Comparison of ENCODE assay signal across 20 cellular contexts in the genomic region with DNA sequence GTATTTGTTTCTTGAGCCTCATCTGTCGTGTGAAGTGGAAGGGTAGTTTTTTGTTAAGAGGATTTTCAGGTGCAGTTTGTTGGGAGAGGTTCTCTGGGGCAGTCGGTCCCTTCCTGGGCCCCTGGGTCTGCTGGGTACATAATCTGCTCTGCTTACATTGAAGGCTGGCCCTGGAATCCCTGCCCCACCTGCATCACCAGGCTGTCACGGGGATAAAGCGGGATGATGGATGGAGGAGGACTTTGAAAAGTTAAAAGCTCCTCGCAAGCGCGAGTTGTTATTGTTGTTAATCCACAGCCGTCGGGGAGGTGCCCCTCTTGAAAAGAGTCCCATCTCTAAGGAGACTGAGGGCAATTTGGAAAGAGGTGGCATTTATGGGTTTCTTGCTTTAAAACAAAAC.
DNase-seq lines count a peak whose midpoint lies in the region; ATAC-seq and TF ChIP-seq lines count a peak whose summit lies in the region.
"Had no signal": no experiment of that assay in that cellular context is flagged by ENCODE, and none has a peak within 500 bp of the region (broad histone marks: within the 10 kb centered on the region; RNA-seq: fewer than 3 reads in every experiment).

No MANE protein-coding gene starts in this region.

- H3K27me3 ChIP-seq in ascending aorta = no peaks in the 10 kb centered on the region
- no peaks in the 10 kb centered on the region for H3K27me3 ChIP-seq in aorta (ENCODE audit: control insufficient read depth in 1 of 2, insufficient read depth in 2 of 2, low read length in 1 of 2)
- no peaks in the 10 kb centered on the region for H3K27me3 ChIP-seq in naive thymus-derived CD4-positive, alpha-beta T cell (ENCODE audit: control insufficient read depth in 2 of 2, insufficient read depth in 2 of 2, low read length in 2 of 2)

- H3K36me3 Mint-ChIP-seq in nephron progenitor cell (ENCODE audit: low read depth) = peaks cover under 1% of the 10 kb centered on the region
- H3K36me3 Mint-ChIP-seq in naive thymus-derived CD4-positive, alpha-beta T cell = no peaks in the 10 kb centered on the region
- H3K36me3 Mint-ChIP-seq: CD14-positive monocyte had no signal

- H3K27ac ChIP-seq in ascending aorta (peak overlapping the region; percentile 78 to 82), aorta (ENCODE audit: low read depth in 1 of 2, low read length in 2 of 2) (peak overlapping the region; percentile 54 to 86)
- H3K27ac ChIP-seq in naive thymus-derived CD4-positive, alpha-beta T cell (ENCODE audit: low read depth, low read length) = no peak overlapping the region
- H3K27ac ChIP-seq: 22Rv1, PC-9 had no signal

- WGBS in aorta, 2 donors = 19 to 30% methylated on average over 9 of the region's 9 CpGs

- TF ChIP-seq CTCF in ascending aorta (IDR thresholded peaks at IDR 0.05) = no peak
- no peak for TF ChIP-seq CTCF in nephron progenitor cell (IDR thresholded peaks at IDR 0.05)
- no peak for TF ChIP-seq CTCF in GM10248 (IDR thresholded peaks at IDR 0.05; ENCODE audit: control extremely low read depth, extremely low read depth, low read depth, missing control alignments)

- POLR2A ChIA-PET in GM10248 (lab: Yijun Ruan, JAX) = no interaction called here
- POLR2A ChIA-PET in naive thymus-derived CD4-positive, alpha-beta T cell (lab: Charles Lee) = no interaction called here

- H3K9me3 Mint-ChIP-seq in nephron progenitor cell = no peaks in the 10 kb centered on the region
- no peaks in the 10 kb centered on the region for H3K9me3 Mint-ChIP-seq in naive thymus-derived CD4-positive, alpha-beta T cell
- H3K9me3 Mint-ChIP-seq: GM23338 had no signal

- H3K4me1 Mint-ChIP-seq in nephron progenitor cell = peaks cover 65% of the 10 kb centered on the region
- H3K4me1 Mint-ChIP-seq in naive thymus-derived CD4-positive, alpha-beta T cell = peaks cover 0 to 10% (median 9%) of the 10 kb centered on the region in 7 donors

- H3K9me3 ChIP-seq in ascending aorta = no peaks in the 10 kb centered on the region
- no peaks in the 10 kb centered on the region for H3K9me3 ChIP-seq in aorta (ENCODE audit: control insufficient read depth, low read length)
- H3K9me3 ChIP-seq in naive thymus-derived CD4-positive, alpha-beta T cell (ENCODE audit: control insufficient read depth in 2 of 3, low read length in 3 of 3) = no peaks in the 10 kb centered on the region
- H3K9me3 ChIP-seq: Caco-2 had no signal

- H3K4me3 ChIP-seq in ascending aorta = no peak overlapping the region
- H3K4me3 ChIP-seq in aorta (ENCODE audit: low read length in 2 of 2) = no peak overlapping the region
- no peak overlapping the region for H3K4me3 ChIP-seq in naive thymus-derived CD4-positive, alpha-beta T cell (ENCODE audit: low read length)
- H3K4me3 ChIP-seq: GM23338, PC-9 had no signal

- no peaks in the 10 kb centered on the region for H3K36me3 ChIP-seq in ascending aorta
- no peaks in the 10 kb centered on the region for H3K36me3 ChIP-seq in aorta (ENCODE audit: control insufficient read depth in 1 of 2, insufficient read depth in 2 of 2, low read length in 1 of 2)
- H3K36me3 ChIP-seq in naive thymus-derived CD4-positive, alpha-beta T cell (ENCODE audit: control insufficient read depth in 2 of 3, insufficient read depth in 3 of 3, low read length in 3 of 3) = no peaks in the 10 kb centered on the region

- peak overlapping the region; percentile 65 for H3K27ac Mint-ChIP-seq in nephron progenitor cell
- no peak overlapping the region for H3K27ac Mint-ChIP-seq in naive thymus-derived CD4-positive, alpha-beta T cell
- H3K27ac Mint-ChIP-seq: GM23338 had no signal

- CTCF ChIA-PET in GM10248 (lab: Yijun Ruan, JAX) = no interaction called here
- CTCF ChIA-PET in naive thymus-derived CD4-positive, alpha-beta T cell (lab: Charles Lee) = no interaction called here

- peak overlapping the region; percentile 41 for H3K4me3 Mint-ChIP-seq in nephron progenitor cell
- no peak overlapping the region for H3K4me3 Mint-ChIP-seq in naive thymus-derived CD4-positive, alpha-beta T cell
- H3K4me3 Mint-ChIP-seq: CD14-positive monocyte, GM23338 had no signal

- H3K27me3 Mint-ChIP-seq in nephron progenitor cell (ENCODE audit: low read depth, poor library complexity) = peaks cover 6% of the 10 kb centered on the region
- H3K27me3 Mint-ChIP-seq in naive thymus-derived CD4-positive, alpha-beta T cell = peaks cover 0 to 4% (median 0%) of the 10 kb centered on the region in 5 donors

- ATAC-seq in aorta (ENCODE audit: low FRiP score) = no peak
- no peak for ATAC-seq in naive thymus-derived CD4-positive, alpha-beta T cell
- ATAC-seq: GM23338 had no signal

- DNase-seq in NCI-H1417 (lab: John Stamatoyannopoulos, UW) (peak in 2 of 3 experiments; percentile 10 to 30), NCI-H1417 treated with DMSO at 0.1 percent for 48 hours (lab: John Stamatoyannopoulos, UW) (no peak), ascending aorta (ENCODE audit: low spot score in 2 of 2) (no peak), nephron progenitor cell (no peak), aorta (no peak), GM10248 (ENCODE audit: extremely low spot score) (no peak), midbrain (lab: John Stamatoyannopoulos, UW) (no peak)
- no peak for DNase-seq in naive thymus-derived CD4-positive, alpha-beta T cell
- DNase-seq: Caco-2; DMS53; IMR-90; Kasumi-1; NCI-H2029 treated with DMSO at 0.1 percent for 48 hours; NCI-H2227 treated with DMSO at 0.1 percent for 48 hours; NCI-H524 treated with DMSO at 0.1 percent for 48 hours; NK-92 treated with Interleukin-12 subunit alpha and Interleukin-12 subunit beta, amount 100 ng/mL, for 24 hours; PC-9 had no signal

- H3K4me1 ChIP-seq in ascending aorta (peaks cover 8 to 44% of the 10 kb centered on the region in 2 donors), aorta (ENCODE audit: control insufficient read depth in 1 of 2, insufficient read depth in 2 of 2, low read length in 2 of 2) (peaks cover 8 to 17% of the 10 kb centered on the region in 2 donors)
- H3K4me1 ChIP-seq in naive thymus-derived CD4-positive, alpha-beta T cell (ENCODE audit: control insufficient read depth in 2 of 2, insufficient read depth in 2 of 2, low read length in 2 of 2) = no peaks in the 10 kb centered on the region

- intact Hi-C loops in ascending aorta (cut with DNase I) (no loop called here), aorta (cut with DNase I) (no loop called here)
- intact Hi-C loops in naive thymus-derived CD4-positive, alpha-beta T cell (cut with micrococcal nuclease) = no loop called here

Comparison
In these comparisons a context has a peak if more than half of its experiments do, and no peak if none do; other contexts are left out.
1. DNase-seq: peak in NCI-H1417 (2 of 3); none in NCI-H1417 treated with DMSO at 0.1 percent for 48 hours (single experiment), ascending aorta (0 of 2), nephron progenitor cell (single experiment), aorta (0 of 2), GM10248 (single experiment), midbrain (single experiment) and naive thymus-derived CD4-positive, alpha-beta T cell (0 of 9).